Comparison of ENCODE assay signal across 1 cellular context in the genomic region with DNA sequence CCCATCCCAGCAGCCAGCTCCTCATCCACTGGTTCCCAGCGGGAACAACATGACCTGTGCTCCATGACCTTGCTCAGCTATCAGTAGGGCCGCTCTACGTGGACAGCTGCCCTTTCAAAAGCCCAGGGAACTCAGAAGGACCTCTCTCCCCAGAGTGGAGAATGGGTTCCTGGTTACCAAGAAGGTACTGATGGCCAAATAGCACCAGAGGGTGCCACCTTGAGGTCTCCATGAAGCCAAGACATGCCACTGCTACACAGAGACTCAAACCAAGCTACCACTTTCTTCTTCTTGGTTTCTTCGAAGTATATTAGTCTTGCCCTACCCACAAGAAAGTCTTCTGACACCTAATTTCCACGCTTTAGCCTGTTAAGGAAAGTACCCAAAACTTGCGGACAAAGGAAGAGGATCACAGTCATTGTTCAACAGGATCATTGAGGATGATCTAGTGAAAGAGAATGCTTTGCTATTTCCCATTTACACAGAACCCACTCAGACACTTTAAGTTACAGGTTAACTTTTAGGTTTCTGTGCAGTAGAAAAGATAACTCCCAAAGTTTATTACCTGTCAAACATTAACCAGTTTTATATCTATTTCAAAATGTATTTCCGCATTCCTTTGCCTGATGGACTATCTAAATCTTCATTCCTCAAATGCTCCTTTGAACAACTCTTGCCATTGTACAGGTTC.
TF ChIP-seq lines count a peak whose summit lies in the region.

No MANE protein-coding gene starts in this region.

TF ChIP-seq in HepG2, 621 proteins besides CTCF, POLR2A, EP300 and RAD21 (continued from another document and continues in another):
- TF ChIP-seq PAWR (CRISPR knock-in tag; IDR thresholded peaks at IDR 0.05; ENCODE audit: borderline replicate concordance): no peak
- TF ChIP-seq ZNF317 (CRISPR knock-in tag; IDR thresholded peaks at IDR 0.05): no peak
- TF ChIP-seq ETV6 (CRISPR knock-in tag; conservative IDR thresholded peaks at IDR 0.05): no peak
- TF ChIP-seq FOXK2 (IDR thresholded peaks at IDR 0.05): no peak
- no peak for TF ChIP-seq RFX5 (IDR thresholded peaks at IDR 0.05; ENCODE audit: low read depth, low read length)
- TF ChIP-seq ZNF772 (CRISPR knock-in tag; IDR thresholded peaks at IDR 0.05): no peak
- TF ChIP-seq GABPA (IDR thresholded peaks at IDR 0.05; ENCODE audit: low read depth, low read length): no peak
- TF ChIP-seq GABPA (CRISPR knock-in tag; IDR thresholded peaks at IDR 0.05; ENCODE audit: low read depth): no peak
- no peak for TF ChIP-seq ZKSCAN5 (CRISPR knock-in tag; IDR thresholded peaks at IDR 0.05)
- no peak for TF ChIP-seq FOXM1 (CRISPR knock-in tag; IDR thresholded peaks at IDR 0.05)
- no peak for TF ChIP-seq ZNF543 (CRISPR knock-in tag; IDR thresholded peaks at IDR 0.05)
- TF ChIP-seq HMG20B (CRISPR knock-in tag; conservative IDR thresholded peaks at IDR 0.05): no peak
- TF ChIP-seq KLF12 (CRISPR knock-in tag; IDR thresholded peaks at IDR 0.05; ENCODE audit: borderline replicate concordance): peak; percentile 32; the same call in 1 of the 2 replicates
- TF ChIP-seq, protein P1, sequence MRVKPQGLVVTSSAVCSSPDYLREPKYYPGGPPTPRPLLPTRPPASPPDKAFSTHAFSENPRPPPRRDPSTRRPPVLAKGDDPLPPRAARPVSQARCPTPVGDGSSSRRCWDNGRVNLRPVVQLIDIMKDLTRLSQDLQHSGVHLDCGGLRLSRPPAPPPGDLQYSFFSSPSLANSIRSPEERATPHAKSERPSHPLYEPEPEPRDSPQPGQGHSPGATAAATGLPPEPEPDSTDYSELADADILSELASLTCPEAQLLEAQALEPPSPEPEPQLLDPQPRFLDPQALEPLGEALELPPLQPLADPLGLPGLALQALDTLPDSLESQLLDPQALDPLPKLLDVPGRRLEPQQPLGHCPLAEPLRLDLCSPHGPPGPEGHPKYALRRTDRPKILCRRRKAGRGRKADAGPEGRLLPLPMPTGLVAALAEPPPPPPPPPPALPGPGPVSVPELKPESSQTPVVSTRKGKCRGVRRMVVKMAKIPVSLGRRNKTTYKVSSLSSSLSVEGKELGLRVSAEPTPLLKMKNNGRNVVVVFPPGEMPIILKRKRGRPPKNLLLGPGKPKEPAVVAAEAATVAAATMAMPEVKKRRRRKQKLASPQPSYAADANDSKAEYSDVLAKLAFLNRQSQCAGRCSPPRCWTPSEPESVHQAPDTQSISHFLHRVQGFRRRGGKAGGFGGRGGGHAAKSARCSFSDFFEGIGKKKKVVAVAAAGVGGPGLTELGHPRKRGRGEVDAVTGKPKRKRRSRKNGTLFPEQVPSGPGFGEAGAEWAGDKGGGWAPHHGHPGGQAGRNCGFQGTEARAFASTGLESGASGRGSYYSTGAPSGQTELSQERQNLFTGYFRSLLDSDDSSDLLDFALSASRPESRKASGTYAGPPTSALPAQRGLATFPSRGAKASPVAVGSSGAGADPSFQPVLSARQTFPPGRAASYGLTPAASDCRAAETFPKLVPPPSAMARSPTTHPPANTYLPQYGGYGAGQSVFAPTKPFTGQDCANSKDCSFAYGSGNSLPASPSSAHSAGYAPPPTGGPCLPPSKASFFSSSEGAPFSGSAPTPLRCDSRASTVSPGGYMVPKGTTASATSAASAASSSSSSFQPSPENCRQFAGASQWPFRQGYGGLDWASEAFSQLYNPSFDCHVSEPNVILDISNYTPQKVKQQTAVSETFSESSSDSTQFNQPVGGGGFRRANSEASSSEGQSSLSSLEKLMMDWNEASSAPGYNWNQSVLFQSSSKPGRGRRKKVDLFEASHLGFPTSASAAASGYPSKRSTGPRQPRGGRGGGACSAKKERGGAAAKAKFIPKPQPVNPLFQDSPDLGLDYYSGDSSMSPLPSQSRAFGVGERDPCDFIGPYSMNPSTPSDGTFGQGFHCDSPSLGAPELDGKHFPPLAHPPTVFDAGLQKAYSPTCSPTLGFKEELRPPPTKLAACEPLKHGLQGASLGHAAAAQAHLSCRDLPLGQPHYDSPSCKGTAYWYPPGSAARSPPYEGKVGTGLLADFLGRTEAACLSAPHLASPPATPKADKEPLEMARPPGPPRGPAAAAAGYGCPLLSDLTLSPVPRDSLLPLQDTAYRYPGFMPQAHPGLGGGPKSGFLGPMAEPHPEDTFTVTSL (CRISPR knock-in tag; IDR thresholded peaks at IDR 0.05; ENCODE audit: borderline replicate concordance): no peak; the same call in 1 of the 2 replicates
- no peak for TF ChIP-seq SUZ12 (IDR thresholded peaks at IDR 0.05; ENCODE audit: low read depth, low read length)
- no peak for TF ChIP-seq NRL (CRISPR knock-in tag; IDR thresholded peaks at IDR 0.05; ENCODE audit: borderline replicate concordance)
- no peak for TF ChIP-seq HOXA5 (CRISPR knock-in tag; IDR thresholded peaks at IDR 0.05)
- TF ChIP-seq, protein P2, sequence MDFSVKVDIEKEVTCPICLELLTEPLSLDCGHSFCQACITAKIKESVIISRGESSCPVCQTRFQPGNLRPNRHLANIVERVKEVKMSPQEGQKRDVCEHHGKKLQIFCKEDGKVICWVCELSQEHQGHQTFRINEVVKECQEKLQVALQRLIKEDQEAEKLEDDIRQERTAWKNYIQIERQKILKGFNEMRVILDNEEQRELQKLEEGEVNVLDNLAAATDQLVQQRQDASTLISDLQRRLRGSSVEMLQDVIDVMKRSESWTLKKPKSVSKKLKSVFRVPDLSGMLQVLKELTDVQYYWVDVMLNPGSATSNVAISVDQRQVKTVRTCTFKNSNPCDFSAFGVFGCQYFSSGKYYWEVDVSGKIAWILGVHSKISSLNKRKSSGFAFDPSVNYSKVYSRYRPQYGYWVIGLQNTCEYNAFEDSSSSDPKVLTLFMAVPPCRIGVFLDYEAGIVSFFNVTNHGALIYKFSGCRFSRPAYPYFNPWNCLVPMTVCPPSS (IDR thresholded peaks at IDR 0.05): no peak
- TF ChIP-seq ZNF24 (IDR thresholded peaks at IDR 0.05): no peak
- TF ChIP-seq CREB1 (IDR thresholded peaks at IDR 0.05): no peak
- peak; percentile 58 for TF ChIP-seq CREB1 (CRISPR knock-in tag; IDR thresholded peaks at IDR 0.05)
- TF ChIP-seq, protein P3, sequence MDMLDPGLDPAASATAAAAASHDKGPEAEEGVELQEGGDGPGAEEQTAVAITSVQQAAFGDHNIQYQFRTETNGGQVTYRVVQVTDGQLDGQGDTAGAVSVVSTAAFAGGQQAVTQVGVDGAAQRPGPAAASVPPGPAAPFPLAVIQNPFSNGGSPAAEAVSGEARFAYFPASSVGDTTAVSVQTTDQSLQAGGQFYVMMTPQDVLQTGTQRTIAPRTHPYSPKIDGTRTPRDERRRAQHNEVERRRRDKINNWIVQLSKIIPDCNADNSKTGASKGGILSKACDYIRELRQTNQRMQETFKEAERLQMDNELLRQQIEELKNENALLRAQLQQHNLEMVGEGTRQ (IDR thresholded peaks at IDR 0.05; ENCODE audit: low read depth, low read length): no peak
- TF ChIP-seq, protein P3 (CRISPR knock-in tag; IDR thresholded peaks at IDR 0.05; ENCODE audit: borderline replicate concordance): no peak
- no peak for TF ChIP-seq NPAS2 (CRISPR knock-in tag; IDR thresholded peaks at IDR 0.05; ENCODE audit: borderline replicate concordance)
- no peak for TF ChIP-seq MEIS1 (CRISPR knock-in tag; IDR thresholded peaks at IDR 0.05; ENCODE audit: borderline replicate concordance)
- TF ChIP-seq CBX1 (IDR thresholded peaks at IDR 0.05; ENCODE audit: low read depth): no peak
- TF ChIP-seq NFRKB (IDR thresholded peaks at IDR 0.05): no peak
- TF ChIP-seq THYN1 (CRISPR knock-in tag; IDR thresholded peaks at IDR 0.05; ENCODE audit: borderline replicate concordance, low read depth): no peak
- TF ChIP-seq, protein P4, sequence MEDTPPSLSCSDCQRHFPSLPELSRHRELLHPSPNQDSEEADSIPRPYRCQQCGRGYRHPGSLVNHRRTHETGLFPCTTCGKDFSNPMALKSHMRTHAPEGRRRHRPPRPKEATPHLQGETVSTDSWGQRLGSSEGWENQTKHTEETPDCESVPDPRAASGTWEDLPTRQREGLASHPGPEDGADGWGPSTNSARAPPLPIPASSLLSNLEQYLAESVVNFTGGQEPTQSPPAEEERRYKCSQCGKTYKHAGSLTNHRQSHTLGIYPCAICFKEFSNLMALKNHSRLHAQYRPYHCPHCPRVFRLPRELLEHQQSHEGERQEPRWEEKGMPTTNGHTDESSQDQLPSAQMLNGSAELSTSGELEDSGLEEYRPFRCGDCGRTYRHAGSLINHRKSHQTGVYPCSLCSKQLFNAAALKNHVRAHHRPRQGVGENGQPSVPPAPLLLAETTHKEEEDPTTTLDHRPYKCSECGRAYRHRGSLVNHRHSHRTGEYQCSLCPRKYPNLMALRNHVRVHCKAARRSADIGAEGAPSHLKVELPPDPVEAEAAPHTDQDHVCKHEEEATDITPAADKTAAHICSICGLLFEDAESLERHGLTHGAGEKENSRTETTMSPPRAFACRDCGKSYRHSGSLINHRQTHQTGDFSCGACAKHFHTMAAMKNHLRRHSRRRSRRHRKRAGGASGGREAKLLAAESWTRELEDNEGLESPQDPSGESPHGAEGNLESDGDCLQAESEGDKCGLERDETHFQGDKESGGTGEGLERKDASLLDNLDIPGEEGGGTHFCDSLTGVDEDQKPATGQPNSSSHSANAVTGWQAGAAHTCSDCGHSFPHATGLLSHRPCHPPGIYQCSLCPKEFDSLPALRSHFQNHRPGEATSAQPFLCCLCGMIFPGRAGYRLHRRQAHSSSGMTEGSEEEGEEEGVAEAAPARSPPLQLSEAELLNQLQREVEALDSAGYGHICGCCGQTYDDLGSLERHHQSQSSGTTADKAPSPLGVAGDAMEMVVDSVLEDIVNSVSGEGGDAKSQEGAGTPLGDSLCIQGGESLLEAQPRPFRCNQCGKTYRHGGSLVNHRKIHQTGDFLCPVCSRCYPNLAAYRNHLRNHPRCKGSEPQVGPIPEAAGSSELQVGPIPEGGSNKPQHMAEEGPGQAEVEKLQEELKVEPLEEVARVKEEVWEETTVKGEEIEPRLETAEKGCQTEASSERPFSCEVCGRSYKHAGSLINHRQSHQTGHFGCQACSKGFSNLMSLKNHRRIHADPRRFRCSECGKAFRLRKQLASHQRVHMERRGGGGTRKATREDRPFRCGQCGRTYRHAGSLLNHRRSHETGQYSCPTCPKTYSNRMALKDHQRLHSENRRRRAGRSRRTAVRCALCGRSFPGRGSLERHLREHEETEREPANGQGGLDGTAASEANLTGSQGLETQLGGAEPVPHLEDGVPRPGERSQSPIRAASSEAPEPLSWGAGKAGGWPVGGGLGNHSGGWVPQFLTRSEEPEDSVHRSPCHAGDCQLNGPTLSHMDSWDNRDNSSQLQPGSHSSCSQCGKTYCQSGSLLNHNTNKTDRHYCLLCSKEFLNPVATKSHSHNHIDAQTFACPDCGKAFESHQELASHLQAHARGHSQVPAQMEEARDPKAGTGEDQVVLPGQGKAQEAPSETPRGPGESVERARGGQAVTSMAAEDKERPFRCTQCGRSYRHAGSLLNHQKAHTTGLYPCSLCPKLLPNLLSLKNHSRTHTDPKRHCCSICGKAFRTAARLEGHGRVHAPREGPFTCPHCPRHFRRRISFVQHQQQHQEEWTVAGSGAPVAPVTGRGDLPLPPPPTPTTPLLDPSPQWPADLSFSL (CRISPR knock-in tag; IDR thresholded peaks at IDR 0.05): no peak
- TF ChIP-seq, protein P5, sequence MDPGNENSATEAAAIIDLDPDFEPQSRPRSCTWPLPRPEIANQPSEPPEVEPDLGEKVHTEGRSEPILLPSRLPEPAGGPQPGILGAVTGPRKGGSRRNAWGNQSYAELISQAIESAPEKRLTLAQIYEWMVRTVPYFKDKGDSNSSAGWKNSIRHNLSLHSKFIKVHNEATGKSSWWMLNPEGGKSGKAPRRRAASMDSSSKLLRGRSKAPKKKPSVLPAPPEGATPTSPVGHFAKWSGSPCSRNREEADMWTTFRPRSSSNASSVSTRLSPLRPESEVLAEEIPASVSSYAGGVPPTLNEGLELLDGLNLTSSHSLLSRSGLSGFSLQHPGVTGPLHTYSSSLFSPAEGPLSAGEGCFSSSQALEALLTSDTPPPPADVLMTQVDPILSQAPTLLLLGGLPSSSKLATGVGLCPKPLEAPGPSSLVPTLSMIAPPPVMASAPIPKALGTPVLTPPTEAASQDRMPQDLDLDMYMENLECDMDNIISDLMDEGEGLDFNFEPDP (CRISPR knock-in tag; conservative IDR thresholded peaks at IDR 0.05): no peak
- TF ChIP-seq, protein P6, sequence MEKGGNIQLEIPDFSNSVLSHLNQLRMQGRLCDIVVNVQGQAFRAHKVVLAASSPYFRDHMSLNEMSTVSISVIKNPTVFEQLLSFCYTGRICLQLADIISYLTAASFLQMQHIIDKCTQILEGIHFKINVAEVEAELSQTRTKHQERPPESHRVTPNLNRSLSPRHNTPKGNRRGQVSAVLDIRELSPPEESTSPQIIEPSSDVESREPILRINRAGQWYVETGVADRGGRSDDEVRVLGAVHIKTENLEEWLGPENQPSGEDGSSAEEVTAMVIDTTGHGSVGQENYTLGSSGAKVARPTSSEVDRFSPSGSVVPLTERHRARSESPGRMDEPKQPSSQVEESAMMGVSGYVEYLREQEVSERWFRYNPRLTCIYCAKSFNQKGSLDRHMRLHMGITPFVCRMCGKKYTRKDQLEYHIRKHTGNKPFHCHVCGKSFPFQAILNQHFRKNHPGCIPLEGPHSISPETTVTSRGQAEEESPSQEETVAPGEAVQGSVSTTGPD (CRISPR knock-in tag; IDR thresholded peaks at IDR 0.05): no peak
- TF ChIP-seq ARNTL (CRISPR knock-in tag; IDR thresholded peaks at IDR 0.05): no peak
- no peak for TF ChIP-seq ZNF430 (CRISPR knock-in tag; IDR thresholded peaks at IDR 0.05)
- TF ChIP-seq, protein P7, sequence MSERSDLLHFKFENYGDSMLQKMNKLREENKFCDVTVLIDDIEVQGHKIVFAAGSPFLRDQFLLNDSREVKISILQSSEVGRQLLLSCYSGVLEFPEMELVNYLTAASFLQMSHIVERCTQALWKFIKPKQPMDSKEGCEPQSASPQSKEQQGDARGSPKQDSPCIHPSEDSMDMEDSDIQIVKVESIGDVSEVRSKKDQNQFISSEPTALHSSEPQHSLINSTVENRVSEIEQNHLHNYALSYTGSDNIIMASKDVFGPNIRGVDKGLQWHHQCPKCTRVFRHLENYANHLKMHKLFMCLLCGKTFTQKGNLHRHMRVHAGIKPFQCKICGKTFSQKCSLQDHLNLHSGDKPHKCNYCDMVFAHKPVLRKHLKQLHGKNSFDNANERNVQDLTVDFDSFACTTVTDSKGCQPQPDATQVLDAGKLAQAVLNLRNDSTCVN (CRISPR knock-in tag; IDR thresholded peaks at IDR 0.05; ENCODE audit: borderline replicate concordance): no peak
- TF ChIP-seq ZNF331 (CRISPR knock-in tag; IDR thresholded peaks at IDR 0.05): 0 out of 2 replicates have a peak, but pooled peaks have one; percentile 51
- TF ChIP-seq ZNF251 (CRISPR knock-in tag; IDR thresholded peaks at IDR 0.05): 0 out of 2 replicates have a peak, but pooled peaks have one; percentile 48
- TF ChIP-seq ZNF3 (CRISPR knock-in tag; IDR thresholded peaks at IDR 0.05): no peak
- TF ChIP-seq JDP2 (CRISPR knock-in tag; IDR thresholded peaks at IDR 0.05; ENCODE audit: borderline replicate concordance): no peak
- TF ChIP-seq ATRX (CRISPR knock-in tag; IDR thresholded peaks at IDR 0.05; ENCODE audit: borderline replicate concordance): no peak
- TF ChIP-seq ZNF44 (CRISPR knock-in tag; IDR thresholded peaks at IDR 0.05): no peak
